Comparison of ENCODE assay signal across 1 cellular context in genomic region chr16:24124291-24124690, GRCh38.
TF ChIP-seq lines count a peak whose summit lies in the region.

No MANE protein-coding gene starts in this region.

TF ChIP-seq in H1, 55 proteins besides CTCF, POLR2A, EP300 and RAD21 (continued from another document):
- TF ChIP-seq CHD7 (IDR thresholded peaks at IDR 0.05; ENCODE audit: insufficient replicate concordance, low read length), result no peak
- TF ChIP-seq CBX5 (IDR thresholded peaks at IDR 0.05; ENCODE audit: low read depth, low read length), result no peak
- no peak for TF ChIP-seq RBBP5 (IDR thresholded peaks at IDR 0.05; ENCODE audit: borderline replicate concordance, low read depth, low read length)
- no peak for TF ChIP-seq CBX8 (IDR thresholded peaks at IDR 0.05; ENCODE audit: borderline replicate concordance, low read depth, low read length)
- TF ChIP-seq POU5F1 (IDR thresholded peaks at IDR 0.05; ENCODE audit: low read depth, low read length), result no peak
- no peak for TF ChIP-seq EZH2 (IDR thresholded peaks at IDR 0.05; ENCODE audit: low read depth, low read length, severe bottlenecking)
- no peak for TF ChIP-seq GABPA (IDR thresholded peaks at IDR 0.05; ENCODE audit: borderline replicate concordance, insufficient read depth, low read length)
- TF ChIP-seq NRF1 (IDR thresholded peaks at IDR 0.05; ENCODE audit: low read depth, low read length), result no peak
- no peak for TF ChIP-seq TBP (IDR thresholded peaks at IDR 0.05; ENCODE audit: low read depth, low read length)
- no peak for TF ChIP-seq RXRA (IDR thresholded peaks at IDR 0.05; ENCODE audit: insufficient read depth, low read depth, low read length)
- no peak for TF ChIP-seq NANOG (IDR thresholded peaks at IDR 0.05; ENCODE audit: insufficient read depth, low read depth, low read length, poor library complexity, severe bottlenecking)
- no peak for TF ChIP-seq SAP30 (IDR thresholded peaks at IDR 0.05; ENCODE audit: insufficient read depth, insufficient replicate concordance, low read length)
- no peak for TF ChIP-seq SP2 (IDR thresholded peaks at IDR 0.05; ENCODE audit: low read length)
